In genomic region chr10:101287183-101287830, GRCh38 we compare ENCODE assay signal across 19 cellular contexts. TPM values are rescaled to one million over a fixed set of nuclear protein-coding genes. Genes with fewer than 3 reads are reported as not detected.
"Had no signal": no experiment of that assay in that cellular context is flagged by ENCODE, and none has a peak within 500 bp of the region (broad histone marks: within the 10 kb centered on the region; RNA-seq: fewer than 3 reads in every experiment).

No MANE protein-coding gene starts in this region.

- H3K4me3 Mint-ChIP-seq: activated naive CD8-positive, alpha-beta T cell treated with anti-CD3 and anti-CD28 coated beads for 36 hours; activated T-helper 1 cell treated with anti-CD3 and anti-CD28 coated beads, Interleukin-12 subunit alpha, Interleukin-12 subunit beta, Interleukin-2, Interleukin-4 antibody, amounts not matched to agents 30 ng/mL and 10 ng/mL and 1 ng/mL, durations not matched to agents 14 hours and 24 hours and 36 hours; stimulated activated naive CD8-positive, alpha-beta T cell treated with anti-CD3 and anti-CD28 coated beads, Interleukin-15, Interleukin-2, amounts not matched to agents 100 ng/mL and 50 ng/mL, for 24 hours had no signal

- H3K36me3 ChIP-seq: colonic mucosa, esophagus squamous epithelium, left lung, prostate gland, suprapubic skin had no signal

- H3K36me3 Mint-ChIP-seq: activated naive CD8-positive, alpha-beta T cell treated with anti-CD3 and anti-CD28 coated beads for 36 hours had no signal

- H3K27ac Mint-ChIP-seq: activated naive CD8-positive, alpha-beta T cell treated with anti-CD3 and anti-CD28 coated beads for 36 hours; activated T-helper 1 cell treated with anti-CD3 and anti-CD28 coated beads, Interleukin-12 subunit alpha, Interleukin-12 subunit beta, Interleukin-2, Interleukin-4 antibody, amounts not matched to agents 30 ng/mL and 10 ng/mL and 1 ng/mL, durations not matched to agents 14 hours and 24 hours and 36 hours; stimulated activated naive CD8-positive, alpha-beta T cell treated with anti-CD3 and anti-CD28 coated beads, Interleukin-15, Interleukin-2, amounts not matched to agents 100 ng/mL and 50 ng/mL, for 24 hours had no signal

- DNase-seq: activated CD4-positive, alpha-beta T cell treated with anti-CD3 and anti-CD28 coated beads, Interleukin-2, amount 50 U/mL, for 1 hour; activated CD8-positive, alpha-beta memory T cell treated with anti-CD3 and anti-CD28 coated beads for 24 hours; activated naive CD8-positive, alpha-beta T cell treated with anti-CD3 and anti-CD28 coated beads for 36 hours; colonic mucosa; esophagus squamous epithelium; left lung; mammary epithelial cell; right cardiac atrium; small intestine had no signal

- H3K9me3 ChIP-seq: body of pancreas, colonic mucosa, esophagus squamous epithelium, left lung, prostate gland, suprapubic skin had no signal

- H3K4me3 ChIP-seq: body of pancreas, colonic mucosa, esophagus squamous epithelium, left lung, prostate gland, suprapubic skin had no signal

- ATAC-seq: activated CD4-positive, CD25-positive, alpha-beta regulatory T cell treated with anti-CD3 and anti-CD28 coated beads, Interleukin-2, amount 50 U/mL, for 24 hours; body of pancreas; left lung; right cardiac atrium had no signal

- FAIRE-seq: keratinocyte, small intestine, TTC549 had no signal

- H3K27ac ChIP-seq: body of pancreas, colonic mucosa, esophagus squamous epithelium, left lung, prostate gland, suprapubic skin had no signal

- H3K9me3 Mint-ChIP-seq: activated naive CD8-positive, alpha-beta T cell treated with anti-CD3 and anti-CD28 coated beads for 36 hours; activated T-helper 1 cell treated with anti-CD3 and anti-CD28 coated beads, Interleukin-12 subunit alpha, Interleukin-12 subunit beta, Interleukin-2, Interleukin-4 antibody, amounts not matched to agents 30 ng/mL and 10 ng/mL and 1 ng/mL, durations not matched to agents 14 hours and 24 hours and 36 hours; stimulated activated naive CD8-positive, alpha-beta T cell treated with anti-CD3 and anti-CD28 coated beads, Interleukin-15, Interleukin-2, amounts not matched to agents 100 ng/mL and 50 ng/mL, for 24 hours had no signal

RNA-seq across cellular contexts. Expression of gene LBX1, which starts 58.0 kb away (rescaled TPM):
- total RNA-seq: activated naive CD8-positive, alpha-beta T cell treated with anti-CD3 and anti-CD28 coated beads for 36 hours; activated T-helper 1 cell treated with anti-CD3 and anti-CD28 coated beads, Interleukin-12 subunit alpha, Interleukin-12 subunit beta, Interleukin-2, Interleukin-4 antibody, amounts not matched to agents 30 ng/mL and 10 ng/mL and 1 ng/mL, durations not matched to agents 14 hours and 24 hours and 36 hours; body of pancreas; colonic mucosa; esophagus squamous epithelium; fibroblast of villous mesenchyme; glomerular endothelial cell; mammary epithelial cell; prostate gland; right cardiac atrium; suprapubic skin had no signal
- polyA plus RNA-seq: keratinocyte, mammary epithelial cell, right cardiac atrium, small intestine had no signal
